In genomic region chr1:18088077-18088594, GRCh38 we compare ENCODE assay signal across 17 cellular contexts. TPM values are rescaled to one million over a fixed set of nuclear protein-coding genes. Genes with fewer than 3 reads are reported as not detected.
DNase-seq lines count a peak whose midpoint lies in the region; ATAC-seq, FAIRE-seq and TF ChIP-seq lines count a peak whose summit lies in the region.
"Had no signal": no experiment of that assay in that cellular context is flagged by ENCODE, and none has a peak within 500 bp of the region (broad histone marks: within the 10 kb centered on the region; RNA-seq: fewer than 3 reads in every experiment).

No MANE protein-coding gene starts in this region.

- H3K4me2 ChIP-seq in IMR-90 (ENCODE audit: low read depth, low read length) (no peak overlapping the region), neural progenitor cell (no peak overlapping the region)
- H3K4me2 ChIP-seq: A549 had no signal

- H2AFZ ChIP-seq in IMR-90 (replicated peaks; ENCODE audit: low read length, poor library complexity) (no peak overlapping the region), neural progenitor cell (replicated peaks) (peak overlapping the region; percentile 80)

- no peak overlapping the region for H3K23ac ChIP-seq in IMR-90 (ENCODE audit: low read depth, low read length)

- H3K36me3 Mint-ChIP-seq in neural progenitor cell = no peaks in the 10 kb centered on the region
- H3K36me3 Mint-ChIP-seq: CD14-positive monocyte; CD8-positive, alpha-beta T cell had no signal

- H2BK15ac ChIP-seq in IMR-90 (ENCODE audit: low read depth, low read length) = no peak overlapping the region

- H3K4me1 Mint-ChIP-seq in neural progenitor cell = peaks cover 31% of the 10 kb centered on the region
- H3K4me1 Mint-ChIP-seq: CD14-positive monocyte had no signal

- H3K56ac ChIP-seq in IMR-90 (ENCODE audit: extremely low read depth, insufficient read depth, low read length) = no peak overlapping the region

- H4K8ac ChIP-seq in IMR-90 (ENCODE audit: low read depth in 2 of 2, low read length in 2 of 2) = no peak overlapping the region

- DNase-seq in ELF-1 (ENCODE audit: low read depth, low spot score) = peak; percentile 66
- DNase-seq in IMR-90 = no peak
- peak; percentile 31 for DNase-seq in cerebellar cortex (ENCODE audit: low spot score)
- no peak for DNase-seq in neural progenitor cell (ENCODE audit: low spot score)
- DNase-seq in H54 (ENCODE audit: insufficient read length, low spot score) = no peak
- no peak for DNase-seq in pancreas
- DNase-seq in A172 (ENCODE audit: low spot score) = no peak
- DNase-seq: Caco-2; CD8-positive, alpha-beta T cell; DND-41; H9 had no signal

- H3K27ac Mint-ChIP-seq in neural progenitor cell = peak overlapping the region; percentile 30
- H3K27ac Mint-ChIP-seq: CD14-positive monocyte; CD8-positive, alpha-beta T cell; H9 had no signal

- H2BK120ac ChIP-seq in IMR-90 (ENCODE audit: low read depth, low read length) = no peak overlapping the region

- H3K36me3 ChIP-seq in IMR-90 (ENCODE audit: control insufficient read depth, insufficient read depth, low read length) = no peaks in the 10 kb centered on the region
- no peaks in the 10 kb centered on the region for H3K36me3 ChIP-seq in neural progenitor cell
- no peaks in the 10 kb centered on the region for H3K36me3 ChIP-seq in pancreas

- no peak overlapping the region for H2BK20ac ChIP-seq in IMR-90 (ENCODE audit: low read depth, low read length)

- no peak overlapping the region for H3K18ac ChIP-seq in IMR-90 (ENCODE audit: low read depth, low read length)

- intact Hi-C loops in IMR-90 (cut with micrococcal nuclease) (no loop called here), pancreas (cut with DNase I) (no loop called here)

- H3K9ac ChIP-seq in IMR-90 (ENCODE audit: low read depth, low read length) = no peak overlapping the region
- H3K9ac ChIP-seq in neural progenitor cell = no peak overlapping the region

- H3K4me1 ChIP-seq in IMR-90 (ENCODE audit: control insufficient read depth, insufficient read depth, low read length) = no peaks in the 10 kb centered on the region
- H3K4me1 ChIP-seq in neural progenitor cell = peaks cover 44% of the 10 kb centered on the region
- no peaks in the 10 kb centered on the region for H3K4me1 ChIP-seq in pancreas
- H3K4me1 ChIP-seq: A549, Caco-2 had no signal

- no peak for ATAC-seq in IMR-90 (ENCODE audit: low read depth)
- no peak for ATAC-seq in pancreas
- ATAC-seq: A549; CD8-positive, alpha-beta T cell; HepG2 had no signal

- BruUV-seq in IMR-90 (replicated peaks; lab: Mats Ljungman, UMichigan) = no TSS peak

- no peaks in the 10 kb centered on the region for H4K20me1 ChIP-seq in IMR-90 (ENCODE audit: insufficient read depth, low read length)
- no peaks in the 10 kb centered on the region for H4K20me1 ChIP-seq in neural progenitor cell (ENCODE audit: low read depth)

- no peak overlapping the region for H3K4ac ChIP-seq in IMR-90 (ENCODE audit: low read depth, low read length)

- H3K9me3 ChIP-seq in IMR-90 (ENCODE audit: control insufficient read depth, insufficient read depth, low read length) (no peaks in the 10 kb centered on the region), neural progenitor cell (ENCODE audit: low read depth) (no peaks in the 10 kb centered on the region), pancreas (no peaks in the 10 kb centered on the region)
- H3K9me3 ChIP-seq: A549, Caco-2 had no signal

- H2AK9ac ChIP-seq in IMR-90 (replicated peaks; ENCODE audit: low read depth, low read length, poor library complexity) = peak overlapping the region; percentile 42

- dilution Hi-C loops in IMR-90 (cut with HindIII; ENCODE audit: low sequenced_read_pairs, unreplicated experiment) = no loop called here

- no peak overlapping the region for H2AK5ac ChIP-seq in IMR-90 (ENCODE audit: low read depth, low read length)

- 12% methylated on average over 7 of the region's 10 CpGs; no CpG with 5 or more reads in 1 of the 2 experiments for WGBS in IMR-90 (ENCODE audit: extremely low coverage in 2 of 2, insufficient read length in 1 of 2), 2 experiments
- WGBS in pancreas, 2 donors = 24 to 28% methylated on average over 10 of the region's 10 CpGs

- no peak for TF ChIP-seq RAD21 in IMR-90 (IDR thresholded peaks at IDR 0.05; ENCODE audit: low read length)

- peaks cover 32% of the 10 kb centered on the region for H3F3A ChIP-seq in neural progenitor cell (ENCODE audit: low read depth)

- CTCF ChIA-PET in IMR-90 (lab: Yijun Ruan, JAX) = no interaction called here

- H4K5ac ChIP-seq in IMR-90 (ENCODE audit: low read depth, low read length) = no peak overlapping the region

- H3K79me2 ChIP-seq in neural progenitor cell (ENCODE audit: low read depth) = no peaks in the 10 kb centered on the region

- in situ Hi-C loops in IMR-90 (cut with MboI; ENCODE audit: low sequenced_read_pairs) = no loop called here

- no peak overlapping the region for H4K91ac ChIP-seq in IMR-90 (ENCODE audit: insufficient read depth, low read depth, low read length)

- FAIRE-seq in H54 (lab: Jason Lieb, UNC) (no peak), pancreas (lab: Jason Lieb, UNC) (no peak)
- FAIRE-seq: A549, HepG2, HTR-8/SVneo had no signal

- H3K4me3 Mint-ChIP-seq in neural progenitor cell = no peak overlapping the region
- H3K4me3 Mint-ChIP-seq: CD14-positive monocyte; CD8-positive, alpha-beta T cell; H9 had no signal

- POLR2A ChIA-PET in IMR-90 (lab: Charles Lee; ENCODE audit: unreplicated experiment) = no interaction called here

- H3K9me3 Mint-ChIP-seq in neural progenitor cell = no peaks in the 10 kb centered on the region
- H3K9me3 Mint-ChIP-seq: CD8-positive, alpha-beta T cell; H9 had no signal

- no peak for TF ChIP-seq CTCF in IMR-90 (conservative IDR thresholded peaks at IDR 0.05; ENCODE audit: low read depth, low read length)
- TF ChIP-seq CTCF in neural progenitor cell (IDR thresholded peaks at IDR 0.05) = no peak
- no peak for TF ChIP-seq CTCF in pancreas (IDR thresholded peaks at IDR 0.05)

- H3K27me3 Mint-ChIP-seq in neural progenitor cell (ENCODE audit: insufficient read depth, low read depth) = peaks cover 10% of the 10 kb centered on the region

- TF ChIP-seq POLR2A in IMR-90 (IDR thresholded peaks at IDR 0.05; ENCODE audit: low read depth, low read length) (no peak), H54 (IDR thresholded peaks at IDR 0.05; ENCODE audit: low read depth, low read length) (no peak)

- H2BK5ac ChIP-seq in IMR-90 (ENCODE audit: low read depth, low read length, poor library complexity, severe bottlenecking) = no peak overlapping the region

- H3K14ac ChIP-seq in IMR-90 (replicated peaks; ENCODE audit: low read depth, low read length) = no peak overlapping the region

- H3K79me1 ChIP-seq in IMR-90 (ENCODE audit: low read depth in 1 of 2, low read length in 2 of 2) = no peaks in the 10 kb centered on the region

- H3K27ac ChIP-seq in IMR-90 (ENCODE audit: insufficient read depth, low read length) (no peak overlapping the region), neural progenitor cell (no peak overlapping the region), pancreas (no peak overlapping the region)
- H3K27ac ChIP-seq: A549 had no signal

- H3K4me3 ChIP-seq in IMR-90 (ENCODE audit: insufficient read depth, low read depth, low read length) = no peak overlapping the region
- H3K4me3 ChIP-seq in neural progenitor cell = no peak overlapping the region
- H3K4me3 ChIP-seq in pancreas = no peak overlapping the region
- H3K4me3 ChIP-seq: A549 had no signal

- H3K9me1 ChIP-seq in IMR-90 (ENCODE audit: insufficient read depth, low read length) = no peaks in the 10 kb centered on the region

- no peaks in the 10 kb centered on the region for H3K27me3 ChIP-seq in IMR-90 (ENCODE audit: control insufficient read depth, insufficient read depth, low read length)
- H3K27me3 ChIP-seq in neural progenitor cell = no peaks in the 10 kb centered on the region
- peaks cover 0 to 1% (median 0%) of the 10 kb centered on the region in 4 donors for H3K27me3 ChIP-seq in pancreas

TF ChIP-seq in IMR-90, 13 proteins besides CTCF, POLR2A, EP300 and RAD21:
- no peak for TF ChIP-seq BHLHE40 (IDR thresholded peaks at IDR 0.05; ENCODE audit: low read depth, low read length)
- no peak for TF ChIP-seq NFE2L2 (IDR thresholded peaks at IDR 0.05; ENCODE audit: low read depth, low read length)
- no peak for TF ChIP-seq ELK1 (IDR thresholded peaks at IDR 0.05; ENCODE audit: borderline replicate concordance, low read depth, low read length)

RNA-seq across cellular contexts. Expression of gene IGSF21, which starts 19.5 kb away (rescaled TPM):
- total RNA-seq in IMR-90 (2012; rRNA removed) (not detected in 2 replicates), neural progenitor cell (ENCODE audit: low replicate concordance) (1.7 and 6.9 TPM in 2 replicates), pancreas (1 to 10 TPM in 1 of 6 donors, under 1 TPM in 4, not detected in 1; 0.28 to 1.1 (median 0.92) TPM)
- polyA plus RNA-seq in IMR-90 (2012; rRNA removed) (not detected in 2 replicates), pancreas (1 to 10 TPM in 1 of 2 donors, under 1 TPM in 1; 0.61 to 1.3 TPM)
- not detected in 2 replicates for polyA plus RNA-seq in IMR-90 (2012; cell fraction: cytosol; rRNA removed)
- not detected in 2 replicates for polyA plus RNA-seq in IMR-90 (2012; cell fraction: nucleus; rRNA removed; ENCODE audit: low replicate concordance)
- not detected in 2 replicates for total RNA-seq in A172 (2014; rRNA removed; shearing (Covaris generic))
- total RNA-seq: Caco-2; CD8-positive, alpha-beta T cell; HepG2 had no signal
- polyA plus RNA-seq: A549, AG04450, BJ, CD14-positive monocyte, HepG2 had no signal

Comparison
In these comparisons a context has a peak if more than half of its experiments do, and no peak if none do; other contexts are left out.
1. DNase-seq: peak in ELF-1 (single experiment) and cerebellar cortex (single experiment); none in IMR-90 (single experiment), neural progenitor cell (single experiment), H54 (single experiment), pancreas (0 of 6) and A172 (single experiment).